8 cellular contexts compared by ENCODE assay signal in genomic region chr2:205947621-205948495, GRCh38.
A peak's percentile ranks its signal among the peaks of the same experiment; 100 is the strongest.
DNase-seq lines count a peak whose midpoint lies in the region; ATAC-seq and TF ChIP-seq lines count a peak whose summit lies in the region.

No MANE protein-coding gene starts in this region.

- H3K27ac Mint-ChIP-seq in Caco-2 (ENCODE audit: unreplicated experiment) (no peak overlapping the region), nephron progenitor cell (no peak overlapping the region)

- ATAC-seq in GM19395 (IDR thresholded peaks at IDR 0.05; ENCODE audit: unreplicated experiment), result peak; percentile 97
- ATAC-seq in HG03558 (IDR thresholded peaks at IDR 0.05; ENCODE audit: extremely low read depth, unreplicated experiment), result peak; percentile 64
- peak; percentile 42 for ATAC-seq in esophagus mucosa

- H3K4me3 ChIP-seq in Caco-2 (ENCODE audit: low read depth, low read length), result no peak overlapping the region

- no peaks in the 10 kb centered on the region for H3K9me3 ChIP-seq in Caco-2

- H3K36me3 Mint-ChIP-seq in Caco-2 (ENCODE audit: insufficient read depth, unreplicated experiment), result no peaks in the 10 kb centered on the region
- H3K36me3 Mint-ChIP-seq in nephron progenitor cell (ENCODE audit: low read depth), result peaks cover 9% of the 10 kb centered on the region

- no peaks in the 10 kb centered on the region for H3K27me3 ChIP-seq in Caco-2 (replicated peaks; ENCODE audit: control insufficient read depth, insufficient read depth, low read length)

- H3K36me3 ChIP-seq in Caco-2 (ENCODE audit: control insufficient read depth, insufficient read depth, low read length), result no peaks in the 10 kb centered on the region

- H3K4me1 Mint-ChIP-seq in Caco-2 (ENCODE audit: low read depth, unreplicated experiment) (peaks cover 9% of the 10 kb centered on the region), nephron progenitor cell (peaks cover 29% of the 10 kb centered on the region)

- no peaks in the 10 kb centered on the region for H3K27me3 Mint-ChIP-seq in Caco-2 (ENCODE audit: insufficient read depth, unreplicated experiment)
- H3K27me3 Mint-ChIP-seq in nephron progenitor cell (ENCODE audit: low read depth, poor library complexity), result peaks cover 15% of the 10 kb centered on the region

- POLR2A ChIA-PET in Caco-2 (lab: Charles Lee), result no interaction called here

- H3K4me3 Mint-ChIP-seq in Caco-2 (ENCODE audit: unreplicated experiment) (no peak overlapping the region), nephron progenitor cell (no peak overlapping the region)

- BruUV-seq in Caco-2 (replicated peaks; lab: Mats Ljungman, UMichigan), result no TSS peak

- H3K9me3 Mint-ChIP-seq in Caco-2 (ENCODE audit: unreplicated experiment) (peaks cover 20% of the 10 kb centered on the region), nephron progenitor cell (peaks cover 19% of the 10 kb centered on the region)

- DNase-seq in Caco-2, result peak; percentile 69 to 79
- peak; percentile 49 for DNase-seq in NOMO-1 treated with dmso at 0.1 percent for 144 hours (lab: John Stamatoyannopoulos, UW; ENCODE audit: unreplicated experiment)
- peak; percentile 35 for DNase-seq in activated T-cell treated with anti-CD3 and anti-CD28 coated beads for 1 hour (ENCODE audit: low read depth)
- peak; percentile 76 for DNase-seq in nephron progenitor cell
- peak; percentile 53 for DNase-seq in stromal cell of bone marrow (ENCODE audit: low read depth)

- H3K4me1 ChIP-seq in Caco-2, result peaks cover 32% of the 10 kb centered on the region

- TF ChIP-seq CTCF in Caco-2 (IDR thresholded peaks at IDR 0.05; ENCODE audit: insufficient read depth in 1 of 2, low read depth in 1 of 2, low read length in 1 of 2, severe bottlenecking in 1 of 2, unreplicated experiment in 1 of 2) (peak; percentile 90 to 93), nephron progenitor cell (IDR thresholded peaks at IDR 0.05) (peak; percentile 93)

- CTCF ChIA-PET in Caco-2 (lab: Charles Lee), result interaction anchor here (0.7 to 2.6 kb wide), 8 partner anchors 11 to 955 kb away, joined by 3 to 21 read pairs (median 6); no protein-coding TSS in a partner anchor

- intact Hi-C loops in Caco-2 (cut with micrococcal nuclease; ENCODE audit: unreplicated experiment), result loop anchor here (1.0 to 2.0 kb wide), 5 partner anchors 14 to 171 kb away; no protein-coding TSS in a partner anchor

Comparison
In these comparisons a context has a peak if more than half of its experiments do, and no peak if none do; other contexts are left out.
1. ATAC-seq: peak in every context shown above with its lines; median percentile 97 in GM19395; 64 in HG03558; 42 in esophagus mucosa.